9 cellular contexts compared by ENCODE assay signal in genomic region chr1:89454845-89455521, GRCh38.
A peak's percentile ranks its signal among the peaks of the same experiment; 100 is the strongest.
DNase-seq lines count a peak whose midpoint lies in the region; ATAC-seq and TF ChIP-seq lines count a peak whose summit lies in the region.
"Had no signal": no experiment of that assay in that cellular context is flagged by ENCODE, and none has a peak within 500 bp of the region (broad histone marks: within the 10 kb centered on the region; RNA-seq: fewer than 3 reads in every experiment).

No MANE protein-coding gene starts in this region.

- H3K27me3 ChIP-seq in esophagus (ENCODE audit: control insufficient read depth in 1 of 2, insufficient read depth in 2 of 2, low read length in 2 of 2) (no peaks in the 10 kb centered on the region), tibial artery (no peaks in the 10 kb centered on the region)

- no peak overlapping the region for H3K4me3 Mint-ChIP-seq in activated CD8-positive, alpha-beta T cell treated with anti-CD3 and anti-CD28 coated beads, Interleukin-2, amount 10 ng/mL, durations not matched to agents 7 days and 5 days
- H3K4me3 Mint-ChIP-seq in nephron progenitor cell: no peak overlapping the region
- H3K4me3 Mint-ChIP-seq: T-helper 1 cell treated with Interleukin-12 subunit alpha and Interleukin-12 subunit beta and Interleukin-4 antibody, amounts not matched to agents 30 μg/mL and 1 μg/mL, for 36 hours had no signal

- intact Hi-C loops in tibial artery (cut with DNase I; ENCODE audit: low total_unique reads): loop anchor here (10.0 kb wide), 1 partner anchor 450 kb away; no protein-coding TSS in a partner anchor

- DNase-seq in DMS153 (lab: John Stamatoyannopoulos, UW): peak; percentile 52
- peak; percentile 31 for DNase-seq in NCI-H748 treated with DMSO at 0.1 percent for 48 hours (lab: John Stamatoyannopoulos, UW)
- peak; percentile 79 for DNase-seq in activated CD8-positive, alpha-beta T cell treated with anti-CD3 and anti-CD28 coated beads, Interleukin-2, amount 10 ng/mL, durations not matched to agents 7 days and 5 days
- peak; percentile 50 for DNase-seq in nephron progenitor cell
- peak in 1 of 2 donors; percentile 28 for DNase-seq in tibial artery

- H3K4me3 ChIP-seq in esophagus (ENCODE audit: low read depth in 1 of 2, low read length in 2 of 2) (no peak overlapping the region), tibial artery (no peak overlapping the region)

- H3K4me1 ChIP-seq in esophagus (ENCODE audit: control insufficient read depth in 2 of 2, insufficient read depth in 2 of 2, low read length in 1 of 2) (no peaks in the 10 kb centered on the region), tibial artery (no peaks in the 10 kb centered on the region)

- H3K36me3 ChIP-seq in esophagus (ENCODE audit: control insufficient read depth in 2 of 2, insufficient read depth in 2 of 2, low read length in 1 of 2) (no peaks in the 10 kb centered on the region), tibial artery (no peaks in the 10 kb centered on the region)

- ATAC-seq in HG03575 (IDR thresholded peaks at IDR 0.05; ENCODE audit: extremely low read depth, insufficient number of reproducible peaks, low FRiP score, unreplicated experiment) (peak; percentile 51), HG03354 (IDR thresholded peaks at IDR 0.05; ENCODE audit: poor library complexity, severe bottlenecking, unreplicated experiment) (no peak)
- ATAC-seq in activated CD8-positive, alpha-beta T cell treated with anti-CD3 and anti-CD28 coated beads, Interleukin-2, amount 10 ng/mL, durations not matched to agents 7 days and 5 days: peak; percentile 75

- peaks cover 13% of the 10 kb centered on the region for H3K4me1 Mint-ChIP-seq in activated CD8-positive, alpha-beta T cell treated with anti-CD3 and anti-CD28 coated beads, Interleukin-2, amount 10 ng/mL, durations not matched to agents 7 days and 5 days (ENCODE audit: low read depth)
- H3K4me1 Mint-ChIP-seq in nephron progenitor cell: no peaks in the 10 kb centered on the region

- WGBS in esophagus, 2 donors: 27% methylated on average over 7 of the region's 7 CpGs

- no peaks in the 10 kb centered on the region for H3K9me3 ChIP-seq in esophagus (ENCODE audit: control insufficient read depth in 2 of 2, insufficient read depth in 1 of 2, low read depth in 1 of 2, low read length in 1 of 2)
- no peaks in the 10 kb centered on the region for H3K9me3 ChIP-seq in tibial artery

- no peak overlapping the region for H3K27ac Mint-ChIP-seq in activated CD8-positive, alpha-beta T cell treated with anti-CD3 and anti-CD28 coated beads, Interleukin-2, amount 10 ng/mL, durations not matched to agents 7 days and 5 days
- no peak overlapping the region for H3K27ac Mint-ChIP-seq in nephron progenitor cell
- H3K27ac Mint-ChIP-seq: T-helper 1 cell treated with Interleukin-12 subunit alpha and Interleukin-12 subunit beta and Interleukin-4 antibody, amounts not matched to agents 30 μg/mL and 1 μg/mL, for 36 hours had no signal

- TF ChIP-seq CTCF in nephron progenitor cell (IDR thresholded peaks at IDR 0.05) (peak; percentile 77), tibial artery (IDR thresholded peaks at IDR 0.05) (peak; percentile 55 to 64)

- H3K27me3 Mint-ChIP-seq in activated CD8-positive, alpha-beta T cell treated with anti-CD3 and anti-CD28 coated beads, Interleukin-2, amount 10 ng/mL, durations not matched to agents 7 days and 5 days (ENCODE audit: low read depth): peaks cover 32% of the 10 kb centered on the region
- no peaks in the 10 kb centered on the region for H3K27me3 Mint-ChIP-seq in nephron progenitor cell (ENCODE audit: low read depth, poor library complexity)

- peak overlapping the region; percentile 32 to 68 for H3K27ac ChIP-seq in esophagus (ENCODE audit: low read depth in 2 of 2, low read length in 1 of 2)
- H3K27ac ChIP-seq in tibial artery: no peak overlapping the region

- no peaks in the 10 kb centered on the region for H3K9me3 Mint-ChIP-seq in activated CD8-positive, alpha-beta T cell treated with anti-CD3 and anti-CD28 coated beads, Interleukin-2, amount 10 ng/mL, durations not matched to agents 7 days and 5 days (ENCODE audit: insufficient read depth)
- no peaks in the 10 kb centered on the region for H3K9me3 Mint-ChIP-seq in nephron progenitor cell
- H3K9me3 Mint-ChIP-seq: T-helper 1 cell treated with Interleukin-12 subunit alpha and Interleukin-12 subunit beta and Interleukin-4 antibody, amounts not matched to agents 30 μg/mL and 1 μg/mL, for 36 hours had no signal

- POLR2A ChIA-PET in activated CD8-positive, alpha-beta T cell treated with anti-CD3 and anti-CD28 coated beads, Interleukin-2, amount 10 ng/mL, durations not matched to agents 7 days and 5 days (lab: Charles Lee): no interaction called here

- CTCF ChIA-PET in activated CD8-positive, alpha-beta T cell treated with anti-CD3 and anti-CD28 coated beads, Interleukin-2, amount 10 ng/mL, durations not matched to agents 7 days and 5 days (lab: Charles Lee): interaction anchor here (0.8 to 5.1 kb wide), 10 partner anchors 10 to 483 kb away, joined by 3 to 25 read pairs (median 5); no protein-coding TSS in a partner anchor

- H3K36me3 Mint-ChIP-seq in activated CD8-positive, alpha-beta T cell treated with anti-CD3 and anti-CD28 coated beads, Interleukin-2, amount 10 ng/mL, durations not matched to agents 7 days and 5 days (ENCODE audit: low read depth): no peaks in the 10 kb centered on the region
- H3K36me3 Mint-ChIP-seq in nephron progenitor cell (ENCODE audit: low read depth): no peaks in the 10 kb centered on the region

Comparison
In these comparisons a context has a peak if more than half of its experiments do, and no peak if none do; other contexts are left out.
1. H3K27ac ChIP-seq: peak in esophagus (2 of 2); none in tibial artery (0 of 2).